In genomic region chr10:111973306-111973705, GRCh38 we compare ENCODE assay signal across 20 cellular contexts.
DNase-seq lines count a peak whose midpoint lies in the region; ATAC-seq and TF ChIP-seq lines count a peak whose summit lies in the region.
"Had no signal": no experiment of that assay in that cellular context is flagged by ENCODE, and none has a peak within 500 bp of the region (broad histone marks: within the 10 kb centered on the region; RNA-seq: fewer than 3 reads in every experiment).

No MANE protein-coding gene starts in this region.

- POLR2A ChIA-PET in PC-9 (lab: Charles Lee; ENCODE audit: unreplicated experiment): no interaction called here

- H3F3A ChIP-seq in PC-9 (ENCODE audit: insufficient read depth, low read depth): no peaks in the 10 kb centered on the region

- H3K9me3 ChIP-seq in MG63: no peaks in the 10 kb centered on the region
- no peaks in the 10 kb centered on the region for H3K9me3 ChIP-seq in Karpas-422 (ENCODE audit: low read length)
- H3K9me3 ChIP-seq in PC-9 (ENCODE audit: insufficient read depth, low read depth): no peaks in the 10 kb centered on the region
- H3K9me3 ChIP-seq: BLaER1, Peyer's patch had no signal

- intact Hi-C loops in sciatic nerve (cut with DNase I): no loop called here
- intact Hi-C loops in PC-9 (cut with micrococcal nuclease; ENCODE audit: unreplicated experiment): no loop called here

- peak; percentile 38 for ATAC-seq in sciatic nerve
- ATAC-seq: CD8-positive, alpha-beta T cell had no signal

- H3K79me2 ChIP-seq in Karpas-422 (ENCODE audit: low read length) (no peaks in the 10 kb centered on the region), PC-9 (ENCODE audit: low read depth) (no peaks in the 10 kb centered on the region)

- no peak overlapping the region for H3K27ac ChIP-seq in Karpas-422 (ENCODE audit: low read length)
- no peak overlapping the region for H3K27ac ChIP-seq in PC-9
- H3K27ac ChIP-seq: BLaER1, Peyer's patch, SK-N-MC had no signal

- no peak overlapping the region for H3K4me2 ChIP-seq in Karpas-422 (ENCODE audit: low read depth, low read length, poor library complexity, severe bottlenecking)
- no peak overlapping the region for H3K4me2 ChIP-seq in PC-9
- H3K4me2 ChIP-seq: BLaER1 had no signal

- H4K20me1 ChIP-seq in Karpas-422 (ENCODE audit: insufficient read depth, low read depth, low read length): no peaks in the 10 kb centered on the region
- H4K20me1 ChIP-seq in PC-9 (ENCODE audit: insufficient read depth): no peaks in the 10 kb centered on the region
- H4K20me1 ChIP-seq: BLaER1 had no signal

- DNase-seq in AG10803 (ENCODE audit: low read depth) (peak; percentile 2), MG63 (peak; percentile 7), fibroblast of the aortic adventitia (ENCODE audit: low read depth) (peak; percentile 10), sciatic nerve (ENCODE audit: low spot score) (no peak), Karpas-422 (no peak), NCI-H1105 treated with DMSO at 0.1 percent for 48 hours (lab: John Stamatoyannopoulos, UW) (no peak), PC-9 (no peak), C1 segment of cervical spinal cord (lab: John Stamatoyannopoulos, UW) (no peak)
- DNase-seq: Calu3; CD8-positive, alpha-beta T cell; KBM-7; NCI-H1048; NCI-H146; NCI-H2029 treated with DMSO at 0.1 percent for 48 hours; NCI-H2171 treated with DMSO at 0.1 percent for 48 hours; NCI-H446; Peyer's patch; Right ventricle myocardium superior had no signal

- CTCF ChIA-PET in PC-9 (lab: Charles Lee): no interaction called here

- no TSS peak for BruUV-seq in PC-9 (replicated peaks; lab: Mats Ljungman, UMichigan)

- no peak overlapping the region for H2AFZ ChIP-seq in Karpas-422 (ENCODE audit: low read length)
- no peak overlapping the region for H2AFZ ChIP-seq in PC-9

- H3K9ac ChIP-seq in Karpas-422 (ENCODE audit: low read length): no peak overlapping the region
- H3K9ac ChIP-seq: BLaER1 had no signal

- H3K4me1 ChIP-seq in Karpas-422 (ENCODE audit: low read length): no peaks in the 10 kb centered on the region
- H3K4me1 ChIP-seq in PC-9 (replicated peaks; ENCODE audit: insufficient read depth): no peaks in the 10 kb centered on the region
- H3K4me1 ChIP-seq: BLaER1, Peyer's patch had no signal

- TF ChIP-seq CTCF in AG10803 (conservative IDR thresholded peaks at IDR 0.05; ENCODE audit: low read length): no peak
- TF ChIP-seq CTCF in fibroblast of the aortic adventitia (IDR thresholded peaks at IDR 0.05; ENCODE audit: insufficient read depth, low read length): no peak
- TF ChIP-seq CTCF in PC-9 (conservative IDR thresholded peaks at IDR 0.05): no peak

- no peak overlapping the region for H3K4me3 ChIP-seq in AG10803 (ENCODE audit: low read length)
- H3K4me3 ChIP-seq in MG63: no peak overlapping the region
- H3K4me3 ChIP-seq in fibroblast of the aortic adventitia (ENCODE audit: low read depth, low read length): no peak overlapping the region
- H3K4me3 ChIP-seq in Karpas-422 (ENCODE audit: low read length): no peak overlapping the region
- no peak overlapping the region for H3K4me3 ChIP-seq in PC-9
- H3K4me3 ChIP-seq: BLaER1, Peyer's patch, SK-N-MC had no signal

- H3K27me3 ChIP-seq in MG63 (no peaks in the 10 kb centered on the region), Karpas-422 (ENCODE audit: low read length) (no peaks in the 10 kb centered on the region), PC-9 (ENCODE audit: insufficient read depth, low read depth) (no peaks in the 10 kb centered on the region)
- H3K27me3 ChIP-seq: BLaER1, Peyer's patch had no signal

- no peaks in the 10 kb centered on the region for H3K9me2 ChIP-seq in Karpas-422 (replicated peaks; ENCODE audit: insufficient read depth, low read length)
- H3K9me2 ChIP-seq in PC-9 (ENCODE audit: insufficient read depth): no peaks in the 10 kb centered on the region

- H3K36me3 ChIP-seq in MG63 (no peaks in the 10 kb centered on the region), Karpas-422 (ENCODE audit: insufficient read depth, low read length) (no peaks in the 10 kb centered on the region; the same call in 1 of the 2 replicates), PC-9 (ENCODE audit: low read depth) (no peaks in the 10 kb centered on the region)
- H3K36me3 ChIP-seq: BLaER1, Peyer's patch had no signal

Comparison
In these comparisons a context has a peak if more than half of its experiments do, and no peak if none do; other contexts are left out.
1. DNase-seq: peak in AG10803 (single experiment), MG63 (single experiment) and fibroblast of the aortic adventitia (single experiment); none in sciatic nerve (single experiment), Karpas-422 (single experiment), NCI-H1105 treated with DMSO at 0.1 percent for 48 hours (single experiment), PC-9 (0 of 2) and C1 segment of cervical spinal cord (0 of 14).